ENCODE assay signal across 21 cellular contexts in the genomic region with DNA sequence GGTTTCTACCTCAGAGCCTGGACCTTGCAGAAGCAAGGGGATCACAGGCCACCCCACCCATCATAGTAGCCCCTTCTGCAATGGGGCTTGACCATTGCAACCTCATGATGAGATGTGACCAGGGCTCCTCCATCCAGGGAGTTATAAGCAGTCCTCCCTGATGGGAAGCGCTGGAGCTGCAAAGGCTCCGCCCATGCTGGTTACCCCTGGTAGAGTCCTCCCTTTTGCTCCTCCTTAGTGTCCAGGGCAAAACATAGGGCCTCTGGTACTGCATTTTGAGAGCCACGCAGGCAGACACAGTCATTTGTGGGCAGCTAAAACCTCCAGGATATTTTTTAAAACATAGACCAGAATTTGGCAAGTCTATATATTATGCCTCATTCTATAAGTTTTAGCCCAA.
DNase-seq lines count a peak whose midpoint lies in the region; ATAC-seq, FAIRE-seq and TF ChIP-seq lines count a peak whose summit lies in the region.
"Had no signal": no experiment of that assay in that cellular context is flagged by ENCODE, and none has a peak within 500 bp of the region (broad histone marks: within the 10 kb centered on the region; RNA-seq: fewer than 3 reads in every experiment).

No MANE protein-coding gene starts in this region.

- peaks cover 24% of the 10 kb centered on the region for H3F3A ChIP-seq in neural progenitor cell (ENCODE audit: low read depth)

- H3K9me3 ChIP-seq in HepG2 (ENCODE audit: low read length) (no peaks in the 10 kb centered on the region), right lobe of liver (no peaks in the 10 kb centered on the region), neural progenitor cell (ENCODE audit: low read depth) (no peaks in the 10 kb centered on the region), adrenal gland (replicated peaks in 1 of 3) (no peaks in the 10 kb centered on the region)
- H3K9me3 ChIP-seq: BLaER1, Caco-2 had no signal

- H2AFZ ChIP-seq in HepG2 (ENCODE audit: low read length): no peak overlapping the region
- H2AFZ ChIP-seq in neural progenitor cell (replicated peaks): no peak overlapping the region
- H2AFZ ChIP-seq: GM23248 had no signal

- H3K36me3 ChIP-seq in HepG2 (replicated peaks in 1 of 2; ENCODE audit: control insufficient read depth in 1 of 2, insufficient read depth in 2 of 2, low read length in 2 of 2) (no peaks in the 10 kb centered on the region), right lobe of liver (no peaks in the 10 kb centered on the region), neural progenitor cell (no peaks in the 10 kb centered on the region), adrenal gland (replicated peaks in 1 of 2) (no peaks in the 10 kb centered on the region)
- H3K36me3 ChIP-seq: BLaER1 had no signal

- intact Hi-C loops in HepG2 (cut with micrococcal nuclease; ENCODE audit: unreplicated experiment): no loop called here
- intact Hi-C loops in right lobe of liver (cut with DNase I): loop anchor here in 1 of 2 donors (10.0 kb wide), 1 partner anchor 282 kb away; no protein-coding TSS in a partner anchor
- intact Hi-C loops in adrenal gland (cut with DNase I): no loop called here

- H3K27ac ChIP-seq in HepG2 (ENCODE audit: extremely low read length, insufficient read depth, low read length) (no peak overlapping the region), right lobe of liver (no peak overlapping the region), neural progenitor cell (no peak overlapping the region), adrenal gland (no peak overlapping the region)
- H3K27ac ChIP-seq: 22Rv1, BLaER1, C4-2B, GM23248 had no signal

- H4K20me1 ChIP-seq in HepG2 (ENCODE audit: insufficient read depth, low read length) (no peaks in the 10 kb centered on the region), neural progenitor cell (ENCODE audit: low read depth) (peaks cover 12% of the 10 kb centered on the region)
- H4K20me1 ChIP-seq: BLaER1 had no signal

- in situ Hi-C loops in HepG2 (cut with HindIII; ENCODE audit: extremely low pct_ligation_motif_present, low pct_unique_long_range_greater_than_20kb): no loop called here

- no TSS peak for BruUV-seq in HepG2 (replicated peaks; lab: Mats Ljungman, UMichigan)

- H3K9ac ChIP-seq in HepG2 (ENCODE audit: insufficient read depth, low read depth, low read length): no peak overlapping the region
- H3K9ac ChIP-seq in neural progenitor cell: no peak overlapping the region
- H3K9ac ChIP-seq: BLaER1, GM23248 had no signal

- H3K27ac Mint-ChIP-seq in brain (no peak overlapping the region), neural progenitor cell (peak overlapping the region; percentile 50)
- H3K27ac Mint-ChIP-seq in activated naive CD4-positive, alpha-beta T cell treated with anti-CD3 and anti-CD28 coated beads, Interleukin-2, amount 50 U/mL, for 72 hours: no peak overlapping the region
- H3K27ac Mint-ChIP-seq: B cell; CD8-positive, alpha-beta T cell had no signal

- H3K4me3 ChIP-seq in HepG2 (replicated peaks in 1 of 3; ENCODE audit: insufficient read depth in 1 of 3, low read depth in 2 of 3, low read length in 3 of 3) (no peak overlapping the region), right lobe of liver (no peak overlapping the region), neural progenitor cell (no peak overlapping the region), adrenal gland (no peak overlapping the region)
- H3K4me3 ChIP-seq: BLaER1, GM23248 had no signal

- H3K4me3 Mint-ChIP-seq in brain (peak overlapping the region in 3 of 5 experiments; percentile 0 to 54 (median 4)), neural progenitor cell (no peak overlapping the region)
- H3K4me3 Mint-ChIP-seq: B cell; CD8-positive, alpha-beta T cell had no signal

- H3K4me1 ChIP-seq in HepG2 (ENCODE audit: insufficient read depth, low read length): peaks cover 28% of the 10 kb centered on the region
- peaks cover 0 to 6% (median 0%) of the 10 kb centered on the region in 4 donors for H3K4me1 ChIP-seq in right lobe of liver
- H3K4me1 ChIP-seq in neural progenitor cell: peaks cover 10% of the 10 kb centered on the region
- H3K4me1 ChIP-seq in adrenal gland (replicated peaks in 1 of 2): peaks cover 0 to 12% of the 10 kb centered on the region in 2 donors
- H3K4me1 ChIP-seq: Caco-2 had no signal

- ATAC-seq in HepG2 (no peak), right lobe of liver (no peak)
- ATAC-seq in activated naive CD4-positive, alpha-beta T cell treated with anti-CD3 and anti-CD28 coated beads, Interleukin-2, amount 50 U/mL, for 72 hours: no peak
- ATAC-seq: CD8-positive, alpha-beta T cell had no signal

- no peaks in the 10 kb centered on the region for H3K79me2 ChIP-seq in HepG2 (ENCODE audit: insufficient read depth, low read length)
- no peaks in the 10 kb centered on the region for H3K79me2 ChIP-seq in neural progenitor cell (ENCODE audit: low read depth)

- H3K4me2 ChIP-seq in HepG2 (ENCODE audit: low read depth, low read length) (no peak overlapping the region), neural progenitor cell (no peak overlapping the region)

- CTCF ChIA-PET in HepG2 (lab: Yijun Ruan, JAX; ENCODE audit: low intra/inter-chr PET ratio, low total read pairs): no interaction called here

- peaks cover 21% of the 10 kb centered on the region for H3K4me1 Mint-ChIP-seq in brain
- peaks cover 58% of the 10 kb centered on the region for H3K4me1 Mint-ChIP-seq in neural progenitor cell

- H3K36me3 Mint-ChIP-seq in brain (no peaks in the 10 kb centered on the region), neural progenitor cell (no peaks in the 10 kb centered on the region)
- peaks cover 6 to 11% of the 10 kb centered on the region in 2 donors for H3K36me3 Mint-ChIP-seq in activated naive CD4-positive, alpha-beta T cell treated with anti-CD3 and anti-CD28 coated beads, Interleukin-2, amount 50 U/mL, for 72 hours
- H3K36me3 Mint-ChIP-seq: CD8-positive, alpha-beta T cell had no signal

- H3K9me3 Mint-ChIP-seq in brain (peaks cover 0 to 8% (median 0%) of the 10 kb centered on the region in 5 experiments), neural progenitor cell (no peaks in the 10 kb centered on the region)
- H3K9me3 Mint-ChIP-seq in activated naive CD4-positive, alpha-beta T cell treated with anti-CD3 and anti-CD28 coated beads, Interleukin-2, amount 50 U/mL, for 72 hours: no peaks in the 10 kb centered on the region
- H3K9me3 Mint-ChIP-seq: CD8-positive, alpha-beta T cell had no signal

- WGBS in HepG2 (ENCODE audit: low lambda C conversion rate): 79% methylated on average over 3 of the region's 3 CpGs
- no CpG with 5 or more reads among the region's 3 CpGs for WGBS in right lobe of liver (ENCODE audit: insufficient coverage, low coverage, low lambda C conversion rate, missing lambda C conversion rate)
- WGBS in adrenal gland, 4 donors: 83 to 96% (median 89%) methylated on average over 3 of the region's 3 CpGs

- TF ChIP-seq EP300 in HepG2 (IDR thresholded peaks at IDR 0.05; ENCODE audit: low read depth in 2 of 2, low read length in 2 of 2) (no peak), HepG2 (CRISPR knock-in tag; IDR thresholded peaks at IDR 0.05; ENCODE audit: borderline replicate concordance) (no peak)

- TF ChIP-seq CTCF in HepG2 (CRISPR knock-in tag; IDR thresholded peaks at IDR 0.05): no peak
- no peak for TF ChIP-seq CTCF in right lobe of liver (IDR thresholded peaks at IDR 0.05)
- TF ChIP-seq CTCF in brain (conservative IDR thresholded peaks at IDR 0.05): no peak
- no peak for TF ChIP-seq CTCF in neural progenitor cell (IDR thresholded peaks at IDR 0.05)
- TF ChIP-seq CTCF in adrenal gland (IDR thresholded peaks at IDR 0.05): no peak

- DNase-seq in HepG2 (ENCODE audit: low spot score): no peak
- no peak for DNase-seq in right lobe of liver
- DNase-seq in neural progenitor cell (ENCODE audit: low spot score): no peak
- no peak for DNase-seq in adrenal gland
- no peak for DNase-seq in activated naive CD4-positive, alpha-beta T cell treated with anti-CD3 and anti-CD28 coated beads, Interleukin-2, amount 50 U/mL, for 72 hours (ENCODE audit: low spot score in 2 of 2)
- DNase-seq: Caco-2; CD8-positive, alpha-beta T cell; DMS153; DND-41; GM23248; H7; HCEC 1CT had no signal

- TF ChIP-seq POLR2A in HepG2 (IDR thresholded peaks at IDR 0.05; ENCODE audit: insufficient read depth in 1 of 2, low read depth in 2 of 2, low read length in 2 of 2) (no peak), right lobe of liver (IDR thresholded peaks at IDR 0.05) (no peak), adrenal gland (IDR thresholded peaks at IDR 0.05) (no peak)

- FAIRE-seq in HepG2 (lab: Jason Lieb, UNC): no peak
- FAIRE-seq: A204.1, G401.6, GM12892, H1 had no signal

- no peak for TF ChIP-seq RAD21 in HepG2 (CRISPR knock-in tag; IDR thresholded peaks at IDR 0.05)

- peaks cover 53% of the 10 kb centered on the region for H3K27me3 Mint-ChIP-seq in brain
- H3K27me3 Mint-ChIP-seq in neural progenitor cell (ENCODE audit: insufficient read depth, low read depth): peaks cover 34% of the 10 kb centered on the region
- H3K27me3 Mint-ChIP-seq: B cell had no signal

- POLR2A ChIA-PET in HepG2 (lab: Yijun Ruan, JAX): no interaction called here

- H3K27me3 ChIP-seq in HepG2 (ENCODE audit: control insufficient read depth in 1 of 2, insufficient read depth in 2 of 2, low read length in 2 of 2) (peaks cover 0 to 2% of the 10 kb centered on the region in 2 experiments; a peak in 3 of 5 replicates), right lobe of liver (no peaks in the 10 kb centered on the region), neural progenitor cell (peaks cover 76% of the 10 kb centered on the region), adrenal gland (no peaks in the 10 kb centered on the region)
- H3K27me3 ChIP-seq: BLaER1 had no signal

TF ChIP-seq in HepG2, 621 proteins besides CTCF, POLR2A, EP300 and RAD21 (continues in another document):
- TF ChIP-seq ZNF207 (IDR thresholded peaks at IDR 0.05; ENCODE audit: borderline replicate concordance): no peak
- TF ChIP-seq, protein P1, sequence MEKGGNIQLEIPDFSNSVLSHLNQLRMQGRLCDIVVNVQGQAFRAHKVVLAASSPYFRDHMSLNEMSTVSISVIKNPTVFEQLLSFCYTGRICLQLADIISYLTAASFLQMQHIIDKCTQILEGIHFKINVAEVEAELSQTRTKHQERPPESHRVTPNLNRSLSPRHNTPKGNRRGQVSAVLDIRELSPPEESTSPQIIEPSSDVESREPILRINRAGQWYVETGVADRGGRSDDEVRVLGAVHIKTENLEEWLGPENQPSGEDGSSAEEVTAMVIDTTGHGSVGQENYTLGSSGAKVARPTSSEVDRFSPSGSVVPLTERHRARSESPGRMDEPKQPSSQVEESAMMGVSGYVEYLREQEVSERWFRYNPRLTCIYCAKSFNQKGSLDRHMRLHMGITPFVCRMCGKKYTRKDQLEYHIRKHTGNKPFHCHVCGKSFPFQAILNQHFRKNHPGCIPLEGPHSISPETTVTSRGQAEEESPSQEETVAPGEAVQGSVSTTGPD (CRISPR knock-in tag; IDR thresholded peaks at IDR 0.05): no peak
